In genomic region chr14:72450473-72451044, GRCh38 we compare ENCODE assay signal across 13 cellular contexts.
A peak's percentile ranks its signal among the peaks of the same experiment; 100 is the strongest.
DNase-seq lines count a peak whose midpoint lies in the region; ATAC-seq, FAIRE-seq and TF ChIP-seq lines count a peak whose summit lies in the region.
"Had no signal": no experiment of that assay in that cellular context is flagged by ENCODE, and none has a peak within 500 bp of the region (broad histone marks: within the 10 kb centered on the region; RNA-seq: fewer than 3 reads in every experiment).

No MANE protein-coding gene starts in this region.

- TF ChIP-seq POLR2A in H54 (IDR thresholded peaks at IDR 0.05; ENCODE audit: low read depth, low read length) = no peak

- peak overlapping the region; percentile 56 for H3K27ac ChIP-seq in layer of hippocampus (ENCODE audit: low read depth, low read length)
- H3K27ac ChIP-seq: coronary artery had no signal

- intact Hi-C loops in activated CD4-positive, alpha-beta memory T cell treated with anti-CD3 and anti-CD28 coated beads for 36 hours (cut with micrococcal nuclease) = loop anchor here (1.0 to 2.0 kb wide), 2 partner anchors 26 to 68 kb away; no protein-coding TSS in a partner anchor

- H3K36me3 Mint-ChIP-seq in activated T-cell treated with anti-CD3 and anti-CD28 coated beads, Interleukin-2, amount 50 U/mL, for 4 hours (ENCODE audit: insufficient read depth) = no peaks in the 10 kb centered on the region
- no peaks in the 10 kb centered on the region for H3K36me3 Mint-ChIP-seq in activated CD4-positive, alpha-beta memory T cell treated with anti-CD3 and anti-CD28 coated beads for 36 hours
- H3K36me3 Mint-ChIP-seq: activated naive CD4-positive, alpha-beta T cell treated with anti-CD3 and anti-CD28 coated beads, Interleukin-2, amount 50 U/mL, for 72 hours; IgD-negative memory B cell had no signal

- peak overlapping the region; percentile 2 for H3K4me3 Mint-ChIP-seq in activated T-cell treated with anti-CD3 and anti-CD28 coated beads, Interleukin-2, amount 50 U/mL, for 4 hours
- no peak overlapping the region for H3K4me3 Mint-ChIP-seq in activated CD4-positive, alpha-beta memory T cell treated with anti-CD3 and anti-CD28 coated beads for 36 hours
- peak overlapping the region in 1 of 2 donors; percentile 74 for H3K4me3 Mint-ChIP-seq in stimulated activated naive CD8-positive, alpha-beta T cell treated with anti-CD3 and anti-CD28 coated beads, Interleukin-15, amount 100 ng/mL, for 72 hours

- H3K27me3 Mint-ChIP-seq in activated T-cell treated with anti-CD3 and anti-CD28 coated beads, Interleukin-2, amount 50 U/mL, for 4 hours (ENCODE audit: low read depth) = no peaks in the 10 kb centered on the region
- H3K27me3 Mint-ChIP-seq in activated CD4-positive, alpha-beta memory T cell treated with anti-CD3 and anti-CD28 coated beads for 36 hours = peaks cover 4% of the 10 kb centered on the region
- H3K27me3 Mint-ChIP-seq in stimulated activated naive CD8-positive, alpha-beta T cell treated with anti-CD3 and anti-CD28 coated beads, Interleukin-15, amount 100 ng/mL, for 72 hours = peaks cover 42% of the 10 kb centered on the region

- CTCF ChIA-PET in activated CD4-positive, alpha-beta memory T cell treated with anti-CD3 and anti-CD28 coated beads for 36 hours (lab: Charles Lee) = interaction anchor here (1.5 kb wide), 1 partner anchor 29 kb away, joined by 3 read pairs; no protein-coding TSS in a partner anchor

- no peaks in the 10 kb centered on the region for H3K27me3 ChIP-seq in layer of hippocampus (ENCODE audit: control insufficient read depth, insufficient read depth, low read length)

- POLR2A ChIA-PET in activated CD4-positive, alpha-beta memory T cell treated with anti-CD3 and anti-CD28 coated beads for 36 hours (lab: Charles Lee) = interaction anchor here (1.3 to 1.8 kb wide), 2 partner anchors 11 to 26 kb away, joined by 5 to 9 read pairs; no protein-coding TSS in a partner anchor

- peaks cover 28% of the 10 kb centered on the region for H3K4me1 Mint-ChIP-seq in activated T-cell treated with anti-CD3 and anti-CD28 coated beads, Interleukin-2, amount 50 U/mL, for 4 hours (ENCODE audit: low read depth)
- H3K4me1 Mint-ChIP-seq in activated CD4-positive, alpha-beta memory T cell treated with anti-CD3 and anti-CD28 coated beads for 36 hours (ENCODE audit: low read depth) = peaks cover 28% of the 10 kb centered on the region
- peaks cover 41% of the 10 kb centered on the region for H3K4me1 Mint-ChIP-seq in stimulated activated naive CD8-positive, alpha-beta T cell treated with anti-CD3 and anti-CD28 coated beads, Interleukin-15, amount 100 ng/mL, for 72 hours

- no peak for TF ChIP-seq CTCF in GM20000 (IDR thresholded peaks at IDR 0.05; ENCODE audit: extremely low read depth, missing control alignments)

- ATAC-seq in activated T-cell treated with anti-CD3 and anti-CD28 coated beads, Interleukin-2, amount 50 U/mL, for 4 hours = no peak
- ATAC-seq in stimulated activated naive CD8-positive, alpha-beta T cell treated with anti-CD3 and anti-CD28 coated beads, Interleukin-15, amount 100 ng/mL, for 72 hours = no peak
- ATAC-seq: HCT116 had no signal

- H3K27ac Mint-ChIP-seq in activated CD4-positive, alpha-beta memory T cell treated with anti-CD3 and anti-CD28 coated beads for 36 hours = peak overlapping the region; percentile 72
- peak overlapping the region; percentile 96 to 98 for H3K27ac Mint-ChIP-seq in stimulated activated naive CD8-positive, alpha-beta T cell treated with anti-CD3 and anti-CD28 coated beads, Interleukin-15, amount 100 ng/mL, for 72 hours
- H3K27ac Mint-ChIP-seq: IgD-negative memory B cell had no signal

- no peaks in the 10 kb centered on the region for H3K9me3 Mint-ChIP-seq in activated T-cell treated with anti-CD3 and anti-CD28 coated beads, Interleukin-2, amount 50 U/mL, for 4 hours
- H3K9me3 Mint-ChIP-seq in activated CD4-positive, alpha-beta memory T cell treated with anti-CD3 and anti-CD28 coated beads for 36 hours = no peaks in the 10 kb centered on the region
- H3K9me3 Mint-ChIP-seq in stimulated activated naive CD8-positive, alpha-beta T cell treated with anti-CD3 and anti-CD28 coated beads, Interleukin-15, amount 100 ng/mL, for 72 hours = no peaks in the 10 kb centered on the region
- H3K9me3 Mint-ChIP-seq: activated naive CD4-positive, alpha-beta T cell treated with anti-CD3 and anti-CD28 coated beads, Interleukin-2, amount 50 U/mL, for 72 hours; IgD-negative memory B cell had no signal

- no peak for DNase-seq in activated T-cell treated with anti-CD3 and anti-CD28 coated beads, Interleukin-2, amount 50 U/mL, for 4 hours
- DNase-seq in activated T-cell treated with anti-CD3 and anti-CD28 coated beads for 4 hours = no peak
- DNase-seq in activated CD4-positive, alpha-beta memory T cell treated with anti-CD3 and anti-CD28 coated beads for 36 hours = no peak
- DNase-seq in stimulated activated naive CD8-positive, alpha-beta T cell treated with anti-CD3 and anti-CD28 coated beads, Interleukin-15, amount 100 ng/mL, for 72 hours = no peak
- no peak for DNase-seq in DMS79 treated with DMSO at 0.1 percent for 48 hours (lab: John Stamatoyannopoulos, UW)
- DNase-seq in GM20000 (ENCODE audit: low spot score) = no peak
- DNase-seq in H54 (ENCODE audit: insufficient read length, low spot score) = no peak
- DNase-seq: NCI-H187 treated with DMSO at 0.1 percent for 48 hours had no signal

- no peak for FAIRE-seq in H54 (lab: Jason Lieb, UNC)
